Comparison of ENCODE assay signal across 11 cellular contexts in the genomic region with DNA sequence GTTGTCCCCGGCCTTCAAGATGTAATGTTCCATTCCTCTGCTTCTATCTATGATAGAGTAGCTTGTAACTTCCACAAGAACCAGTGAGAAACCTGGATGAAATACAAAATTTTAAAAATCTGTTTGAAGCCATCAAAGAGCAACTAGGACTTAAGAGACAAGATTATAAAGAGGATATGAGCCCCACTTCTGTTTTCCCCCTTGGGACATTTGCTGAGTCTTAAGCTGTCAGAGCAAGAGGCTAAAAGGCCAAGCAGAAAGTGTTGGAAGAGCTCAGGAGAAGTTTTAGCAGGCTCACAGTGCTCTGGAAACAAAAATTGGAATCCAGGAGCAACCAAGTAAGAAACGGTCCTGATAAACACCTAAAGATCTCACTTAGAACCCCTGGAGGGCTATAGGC.
DNase-seq lines count a peak whose midpoint lies in the region; TF ChIP-seq lines count a peak whose summit lies in the region.
"Had no signal": no experiment of that assay in that cellular context is flagged by ENCODE, and none has a peak within 500 bp of the region (broad histone marks: within the 10 kb centered on the region; RNA-seq: fewer than 3 reads in every experiment).

No MANE protein-coding gene starts in this region.

- H3K4me3 Mint-ChIP-seq in chondrocyte (ENCODE audit: unreplicated experiment) = no peak overlapping the region
- H3K4me3 Mint-ChIP-seq: CD4-positive, alpha-beta T cell had no signal

- no peak overlapping the region for H3K4me3 ChIP-seq in osteoblast (ENCODE audit: insufficient read depth, low read length)
- H3K4me3 ChIP-seq: HAP-1 had no signal

- DNase-seq in NCI-H82 (lab: John Stamatoyannopoulos, UW) (peak; percentile 66), NCI-H82 treated with DMSO at 0.1 percent for 48 hours (lab: John Stamatoyannopoulos, UW; ENCODE audit: unreplicated experiment) (no peak), osteoblast (ENCODE audit: insufficient read length, low spot score, missing footprints) (peak; percentile 38), NCI-H2081 treated with DMSO at 0.1 percent for 48 hours (lab: John Stamatoyannopoulos, UW) (no peak), GM10266 (ENCODE audit: extremely low spot score) (no peak), chondrocyte (ENCODE audit: low spot score) (no peak)
- DNase-seq: CD4-positive, alpha-beta T cell; DMS79 had no signal

- peaks cover 6% of the 10 kb centered on the region for H3K27me3 ChIP-seq in osteoblast (ENCODE audit: insufficient read depth, low read length)

- H3K27me3 Mint-ChIP-seq in chondrocyte (ENCODE audit: low read depth) = no peaks in the 10 kb centered on the region
- H3K27me3 Mint-ChIP-seq: CD4-positive, alpha-beta T cell had no signal

- H3K79me2 ChIP-seq in osteoblast (ENCODE audit: insufficient read depth, low read length) = no peaks in the 10 kb centered on the region

- no peaks in the 10 kb centered on the region for H3K4me1 Mint-ChIP-seq in chondrocyte (ENCODE audit: low read depth)

- no peaks in the 10 kb centered on the region for H4K20me1 ChIP-seq in osteoblast (ENCODE audit: insufficient read depth, low read length)

- H3K4me1 ChIP-seq in osteoblast (ENCODE audit: insufficient read depth, low read length) = no peaks in the 10 kb centered on the region
- H3K4me1 ChIP-seq: HAP-1 had no signal

- no peaks in the 10 kb centered on the region for H3K9me3 ChIP-seq in osteoblast (ENCODE audit: low read depth, low read length)
- H3K9me3 ChIP-seq: HAP-1 had no signal

- no peaks in the 10 kb centered on the region for H3K36me3 Mint-ChIP-seq in chondrocyte (ENCODE audit: low read depth)

- no peaks in the 10 kb centered on the region for H3K9me3 Mint-ChIP-seq in chondrocyte (ENCODE audit: low read depth)
- H3K9me3 Mint-ChIP-seq: CD4-positive, alpha-beta T cell had no signal

- H3K4me2 ChIP-seq in osteoblast (ENCODE audit: insufficient read depth, low read length) = no peak overlapping the region

- H2AFZ ChIP-seq in osteoblast (ENCODE audit: low read length) = no peak overlapping the region

- TF ChIP-seq CTCF in VCaP (conservative IDR thresholded peaks at IDR 0.05) (no peak), osteoblast (IDR thresholded peaks at IDR 0.05; ENCODE audit: extremely low read depth, low read depth, low read length) (no peak), GM10266 (IDR thresholded peaks at IDR 0.05; ENCODE audit: control insufficient read depth, insufficient read depth, low read depth, missing control alignments) (no peak), chondrocyte (IDR thresholded peaks at IDR 0.05) (no peak)

- H3K36me3 ChIP-seq in osteoblast (ENCODE audit: insufficient read depth, low read length) = no peaks in the 10 kb centered on the region
- H3K36me3 ChIP-seq: HAP-1 had no signal

- H3K27ac ChIP-seq in VCaP (peak overlapping the region; percentile 95; the same call in 1 of the 2 replicates), osteoblast (ENCODE audit: low read depth, low read length) (no peak overlapping the region)
- H3K27ac ChIP-seq: 22Rv1 had no signal

- no peak overlapping the region for H3K27ac Mint-ChIP-seq in chondrocyte (ENCODE audit: unreplicated experiment)
- H3K27ac Mint-ChIP-seq: CD4-positive, alpha-beta T cell had no signal

Comparison
In these comparisons a context has a peak if more than half of its experiments do, and no peak if none do; other contexts are left out.
1. DNase-seq: peak in NCI-H82 (single experiment) and osteoblast (single experiment); none in NCI-H82 treated with DMSO at 0.1 percent for 48 hours (single experiment), NCI-H2081 treated with DMSO at 0.1 percent for 48 hours (single experiment), GM10266 (single experiment) and chondrocyte (single experiment).